8 cellular contexts compared by ENCODE assay signal in the genomic region with DNA sequence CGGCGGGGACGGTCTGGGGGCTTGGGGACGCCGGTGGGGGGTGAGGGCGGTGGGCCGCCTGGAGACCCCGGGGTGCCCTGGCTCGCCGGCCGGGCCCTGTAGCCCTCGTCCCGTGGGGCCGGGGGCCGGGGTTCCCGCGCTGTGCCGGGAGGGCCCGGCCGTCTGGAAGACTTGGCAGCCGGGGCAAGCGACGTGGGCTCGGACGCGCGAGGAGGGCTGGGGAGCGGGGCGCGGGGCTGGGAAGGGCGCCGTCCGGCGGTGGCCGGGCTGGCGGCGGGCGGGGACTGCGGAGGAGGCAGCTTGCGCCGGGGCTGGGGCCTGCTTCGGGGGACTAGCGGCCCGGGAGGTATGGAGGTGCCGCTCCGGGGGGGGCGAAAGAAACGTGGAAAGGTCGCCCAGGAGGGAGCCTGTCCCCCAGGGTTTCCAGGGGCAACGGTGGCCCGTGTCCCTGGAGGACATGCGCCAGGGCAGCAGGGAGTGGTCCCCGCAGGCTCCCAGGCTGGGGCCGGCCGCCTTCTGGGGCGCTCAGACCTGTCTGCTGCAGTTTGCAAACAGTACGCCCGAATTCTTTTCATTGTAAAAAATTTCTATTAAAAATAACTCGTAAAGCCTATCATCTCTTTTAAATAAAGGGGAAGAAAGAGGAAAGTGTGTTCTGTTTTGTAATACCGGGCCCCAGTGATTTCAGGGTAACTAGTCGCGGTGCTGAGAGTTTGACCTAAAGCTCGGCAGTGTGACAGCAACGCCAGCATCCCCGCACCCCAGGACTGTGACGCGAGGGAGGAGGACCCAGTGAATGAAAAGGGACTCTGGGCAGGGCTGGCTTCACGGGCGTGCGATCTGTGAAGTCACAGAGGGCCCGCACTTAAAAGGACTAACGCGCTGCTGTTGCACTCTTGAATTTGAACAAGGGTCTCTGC. TPM values are rescaled to one million over a fixed set of nuclear protein-coding genes. Genes with fewer than 3 reads are reported as not detected.
DNase-seq lines count a peak whose midpoint lies in the region; ATAC-seq and TF ChIP-seq lines count a peak whose summit lies in the region.

No MANE protein-coding gene starts in this region.

- H3K4me3 Mint-ChIP-seq in WTC11: peak overlapping the region; percentile 75

- peak overlapping the region; percentile 59 for H3K4me3 ChIP-seq in kidney epithelial cell (ENCODE audit: low read depth, low read length)

- H3K9me3 Mint-ChIP-seq in WTC11: no peaks in the 10 kb centered on the region

- H3K27me3 Mint-ChIP-seq in WTC11 (ENCODE audit: low read depth): peaks cover 42% of the 10 kb centered on the region

- peaks cover 16% of the 10 kb centered on the region for H3K4me1 Mint-ChIP-seq in WTC11

- H3K27me3 ChIP-seq in kidney epithelial cell (ENCODE audit: control insufficient read depth, insufficient read depth, low read length): peaks cover 3% of the 10 kb centered on the region

- no peaks in the 10 kb centered on the region for H3K36me3 ChIP-seq in kidney epithelial cell (ENCODE audit: control insufficient read depth, insufficient read depth, low read length)

- CTCF ChIA-PET in WTC11 (lab: Charles Lee): interaction anchor here (0.9 to 1.6 kb wide), 8 partner anchors 8 to 144 kb away, joined by 3 to 7 read pairs (median 4); no protein-coding TSS in a partner anchor

- ATAC-seq in GM21717 (IDR thresholded peaks at IDR 0.05; ENCODE audit: unreplicated experiment): peak; percentile 53
- peak; percentile 37 for ATAC-seq in WTC11

- POLR2A ChIA-PET in WTC11 (lab: Charles Lee): no interaction called here

- TF ChIP-seq CTCF in WTC11 (IDR thresholded peaks at IDR 0.05) (no peak), kidney epithelial cell (IDR thresholded peaks at IDR 0.05; ENCODE audit: insufficient read depth, low read length, poor library complexity, severe bottlenecking) (no peak)

- no peaks in the 10 kb centered on the region for H3K36me3 Mint-ChIP-seq in WTC11

- no peak overlapping the region for H3K27ac Mint-ChIP-seq in WTC11

- DNase-seq in EL (peak; percentile 59), KG1 (lab: John Stamatoyannopoulos, UW) (peak; percentile 30), WTC11 (ENCODE audit: low spot score) (peak; percentile 45), kidney epithelial cell (ENCODE audit: low read depth) (no peak), HuH-7 (ENCODE audit: low spot score) (no peak)
- peak; percentile 46 for DNase-seq in central memory CD4-positive, alpha-beta T cell
- peak; percentile 58 to 63 for DNase-seq in stimulated activated CD4-positive, alpha-beta T cell treated with anti-CD3 and anti-CD28 coated beads, Interleukin-15, amount 100 ng/mL, for 48 hours (ENCODE audit: low read depth in 2 of 2)

TF ChIP-seq in WTC11, 78 proteins besides CTCF, POLR2A, EP300 and RAD21:
- TF ChIP-seq KAT7 (CRISPR knock-in tag; IDR thresholded peaks at IDR 0.05; ENCODE audit: borderline replicate concordance) (no peak), ZNF423 (CRISPR knock-in tag; IDR thresholded peaks at IDR 0.05) (peak; percentile 37; the same call in 1 of the 2 replicates)

RNA-seq across cellular contexts. Expression of a gene that starts 0.8 kb away (rescaled TPM):
- total RNA-seq in WTC11 (2021): 16.9 to 19.6 TPM (median 18.6 TPM) in 3 replicates
- 9.0 and 15.8 TPM in 2 replicates for total RNA-seq in kidney epithelial cell

Comparison
In these comparisons a context has a peak if more than half of its experiments do, and no peak if none do; other contexts are left out.
1. DNase-seq: peak in EL (single experiment), KG1 (single experiment), WTC11 (single experiment), central memory CD4-positive, alpha-beta T cell (single experiment) and stimulated activated CD4-positive, alpha-beta T cell treated with anti-CD3 and anti-CD28 coated beads, Interleukin-15, amount 100 ng/mL, for 48 hours (2 of 2); none in kidney epithelial cell (single experiment) and HuH-7 (single experiment).